ENCODE assay signal across 17 cellular contexts in the genomic region with DNA sequence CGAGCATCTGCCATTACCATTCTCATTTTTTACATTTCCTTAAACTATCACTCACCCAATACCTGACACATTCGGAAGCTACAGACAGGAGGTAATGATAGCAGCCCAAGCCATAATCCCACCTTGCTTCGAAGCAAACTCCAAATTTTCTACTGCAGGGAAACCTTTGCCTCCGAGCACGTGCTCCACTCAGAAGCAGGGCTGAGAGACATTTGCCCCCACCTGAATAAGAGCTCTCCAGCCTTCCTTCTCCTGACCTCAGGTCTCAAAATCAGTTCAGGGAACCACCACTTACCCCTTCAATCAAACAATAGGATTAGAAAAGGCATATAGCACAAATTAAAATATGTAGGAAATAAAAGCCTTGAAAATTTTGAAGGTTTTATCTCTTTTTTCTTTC. TPM values are rescaled to one million over a fixed set of nuclear protein-coding genes. Genes with fewer than 3 reads are reported as not detected.
A peak's percentile ranks its signal among the peaks of the same experiment; 100 is the strongest.
DNase-seq lines count a peak whose midpoint lies in the region; ATAC-seq and TF ChIP-seq lines count a peak whose summit lies in the region.
"Had no signal": no experiment of that assay in that cellular context is flagged by ENCODE, and none has a peak within 500 bp of the region (broad histone marks: within the 10 kb centered on the region; RNA-seq: fewer than 3 reads in every experiment).

No MANE protein-coding gene starts in this region.

- H3K4me3 ChIP-seq in GM23338 (peak overlapping the region; percentile 49), HUES64 (ENCODE audit: low read length) (peak overlapping the region; percentile 31; the same call in 1 of the 2 replicates), endodermal cell (ENCODE audit: low read length) (peak overlapping the region; percentile 66)
- H3K4me3 ChIP-seq: K562 had no signal

- no peaks in the 10 kb centered on the region for H3K79me2 ChIP-seq in GM23338 (replicated peaks; ENCODE audit: insufficient read depth)

- H3K4me1 ChIP-seq in GM23338 (ENCODE audit: insufficient read depth), result peaks cover 35% of the 10 kb centered on the region
- peaks cover 42% of the 10 kb centered on the region for H3K4me1 ChIP-seq in HUES64 (ENCODE audit: insufficient read depth, low read length)
- H3K4me1 ChIP-seq in endodermal cell (ENCODE audit: control insufficient read depth, insufficient read depth, low read length), result no peaks in the 10 kb centered on the region

- no peaks in the 10 kb centered on the region for H3K9me2 ChIP-seq in GM23338 (ENCODE audit: insufficient read depth)

- H3K36me3 ChIP-seq in GM23338 (ENCODE audit: insufficient read depth) (no peaks in the 10 kb centered on the region), HUES64 (ENCODE audit: insufficient read depth, low read length) (no peaks in the 10 kb centered on the region), endodermal cell (ENCODE audit: control insufficient read depth, insufficient read depth, low read length) (no peaks in the 10 kb centered on the region)

- peaks cover 2% of the 10 kb centered on the region; the same call in 1 of the 2 replicates for H3F3A ChIP-seq in GM23338 (replicated peaks; ENCODE audit: low read depth)

- H3K27me3 ChIP-seq in GM23338 (ENCODE audit: insufficient read depth) (peaks cover 67% of the 10 kb centered on the region), HUES64 (ENCODE audit: insufficient read depth, low read length) (peaks cover 57% of the 10 kb centered on the region), endodermal cell (ENCODE audit: control insufficient read depth, insufficient read depth, low read length, poor library complexity, severe bottlenecking) (peaks cover 37% of the 10 kb centered on the region)

- H3K9me3 Mint-ChIP-seq in GM23338, result 0 out of 3 replicates have a peak, but pooled peaks cover 2% of the 10 kb centered on the region
- no peaks in the 10 kb centered on the region for H3K9me3 Mint-ChIP-seq in endodermal cell
- no peaks in the 10 kb centered on the region for H3K9me3 Mint-ChIP-seq in nephron
- H3K9me3 Mint-ChIP-seq in activated CD4-positive, alpha-beta memory T cell treated with anti-CD3 and anti-CD28 coated beads, Interleukin-2, amount 10 ng/mL, durations not matched to agents 7 days and 5 days, result no peaks in the 10 kb centered on the region
- peaks cover 0 to 2% (median 0%) of the 10 kb centered on the region in 9 donors for H3K9me3 Mint-ChIP-seq in naive thymus-derived CD8-positive, alpha-beta T cell

- H3K4me3 Mint-ChIP-seq in GM23338 (peak overlapping the region; percentile 36), endodermal cell (no peak overlapping the region), nephron (peak overlapping the region; percentile 43 to 100 (median 46))
- no peak overlapping the region for H3K4me3 Mint-ChIP-seq in activated CD4-positive, alpha-beta memory T cell treated with anti-CD3 and anti-CD28 coated beads, Interleukin-2, amount 10 ng/mL, durations not matched to agents 7 days and 5 days
- no peak overlapping the region for H3K4me3 Mint-ChIP-seq in naive thymus-derived CD8-positive, alpha-beta T cell

- whole genome bisulfite sequencing in HUES64, result 49% methylated on average over 5 of the region's 5 CpGs
- WGBS in endodermal cell (ENCODE audit: insufficient coverage in 1 of 2, insufficient read length in 1 of 2), 2 experiments, result 56% methylated on average over 5 of the region's 5 CpGs; no CpG with 5 or more reads in 1 of the 2 experiments

- peak overlapping the region; percentile 77 for H3K4me2 ChIP-seq in GM23338

- DNase-seq in GM23338 (ENCODE audit: low spot score) (peak; percentile 40), endodermal cell (no peak), NCI-H2081 (lab: John Stamatoyannopoulos, UW) (no peak)
- no peak for DNase-seq in activated CD4-positive, alpha-beta memory T cell treated with anti-CD3 and anti-CD28 coated beads, Interleukin-2, amount 10 ng/mL, durations not matched to agents 7 days and 5 days
- no peak for DNase-seq in naive thymus-derived CD8-positive, alpha-beta T cell
- DNase-seq: C1 segment of cervical spinal cord, COR-L47, HCEC 1CT, NCI-H1092, NCI-H1694 treated with DMSO at 0.1 percent for 48 hours, PC-3 had no signal

- no peak overlapping the region for H3K27ac Mint-ChIP-seq in GM23338
- H3K27ac Mint-ChIP-seq in endodermal cell, result no peak overlapping the region
- H3K27ac Mint-ChIP-seq in nephron, result peak overlapping the region in 2 of 3 experiments; percentile 4 to 34
- H3K27ac Mint-ChIP-seq in activated CD4-positive, alpha-beta memory T cell treated with anti-CD3 and anti-CD28 coated beads, Interleukin-2, amount 10 ng/mL, durations not matched to agents 7 days and 5 days, result no peak overlapping the region
- H3K27ac Mint-ChIP-seq in naive thymus-derived CD8-positive, alpha-beta T cell, result no peak overlapping the region

- TF ChIP-seq CTCF in GM23338 (conservative IDR thresholded peaks at IDR 0.05; ENCODE audit: low read depth in 2 of 2) (no peak), endodermal cell (conservative IDR thresholded peaks at IDR 0.05) (no peak), nephron (IDR thresholded peaks at IDR 0.05; ENCODE audit: unreplicated experiment in 3 of 3) (no peak)

- no peaks in the 10 kb centered on the region for H3K36me3 Mint-ChIP-seq in GM23338 (ENCODE audit: low read depth)
- no peaks in the 10 kb centered on the region for H3K36me3 Mint-ChIP-seq in endodermal cell (ENCODE audit: low read depth)
- H3K36me3 Mint-ChIP-seq in nephron (ENCODE audit: low read depth), result no peaks in the 10 kb centered on the region
- peaks cover 5% of the 10 kb centered on the region for H3K36me3 Mint-ChIP-seq in activated CD4-positive, alpha-beta memory T cell treated with anti-CD3 and anti-CD28 coated beads, Interleukin-2, amount 10 ng/mL, durations not matched to agents 7 days and 5 days (ENCODE audit: low read depth)
- H3K36me3 Mint-ChIP-seq in naive thymus-derived CD8-positive, alpha-beta T cell, result peaks cover 0 to 5% (median 0%) of the 10 kb centered on the region in 3 donors

- no peak overlapping the region for H3K9ac ChIP-seq in HUES64 (ENCODE audit: low read depth, low read length)
- no peak overlapping the region for H3K9ac ChIP-seq in endodermal cell (ENCODE audit: extremely low read depth, low read length, poor library complexity, severe bottlenecking)

- H3K27ac ChIP-seq in GM23338 (ENCODE audit: low read depth) (no peak overlapping the region), HUES64 (ENCODE audit: low read depth, low read length) (no peak overlapping the region), endodermal cell (ENCODE audit: low read depth, low read length) (no peak overlapping the region)
- H3K27ac ChIP-seq: RWPE1 had no signal

- no peaks in the 10 kb centered on the region for H3K9me3 ChIP-seq in HUES64 (ENCODE audit: insufficient read depth, low read depth, low read length)
- H3K9me3 ChIP-seq in endodermal cell (ENCODE audit: control insufficient read depth, low read length), result no peaks in the 10 kb centered on the region

- no peaks in the 10 kb centered on the region for H4K20me1 ChIP-seq in GM23338 (replicated peaks; ENCODE audit: insufficient read depth)

- peaks cover 25% of the 10 kb centered on the region for H3K4me1 Mint-ChIP-seq in GM23338
- peaks cover 21% of the 10 kb centered on the region for H3K4me1 Mint-ChIP-seq in endodermal cell
- peaks cover 19% of the 10 kb centered on the region for H3K4me1 Mint-ChIP-seq in nephron
- peaks cover 20% of the 10 kb centered on the region for H3K4me1 Mint-ChIP-seq in activated CD4-positive, alpha-beta memory T cell treated with anti-CD3 and anti-CD28 coated beads, Interleukin-2, amount 10 ng/mL, durations not matched to agents 7 days and 5 days
- H3K4me1 Mint-ChIP-seq in naive thymus-derived CD8-positive, alpha-beta T cell, result peaks cover 13 to 21% (median 18%) of the 10 kb centered on the region in 4 donors

- H3K27me3 Mint-ChIP-seq in GM23338 (ENCODE audit: insufficient read depth, low read depth, poor library complexity) (peaks cover 49% of the 10 kb centered on the region), endodermal cell (ENCODE audit: insufficient read depth) (peaks cover 66% of the 10 kb centered on the region), nephron (ENCODE audit: low read depth) (peaks cover 26% of the 10 kb centered on the region)
- H3K27me3 Mint-ChIP-seq in activated CD4-positive, alpha-beta memory T cell treated with anti-CD3 and anti-CD28 coated beads, Interleukin-2, amount 10 ng/mL, durations not matched to agents 7 days and 5 days, result peaks cover 45% of the 10 kb centered on the region
- H3K27me3 Mint-ChIP-seq in naive thymus-derived CD8-positive, alpha-beta T cell, result peaks cover 28 to 46% (median 30%) of the 10 kb centered on the region in 5 donors

- no peak overlapping the region for H2AFZ ChIP-seq in GM23338

- POLR2A ChIA-PET in activated CD4-positive, alpha-beta memory T cell treated with anti-CD3 and anti-CD28 coated beads, Interleukin-2, amount 10 ng/mL, durations not matched to agents 7 days and 5 days (lab: Charles Lee), result no interaction called here
- POLR2A ChIA-PET in naive thymus-derived CD8-positive, alpha-beta T cell (lab: Charles Lee), result no interaction called here

- no peak for ATAC-seq in GM23338
- ATAC-seq in HG02938 (IDR thresholded peaks at IDR 0.05; ENCODE audit: unreplicated experiment), result no peak
- ATAC-seq in naive thymus-derived CD8-positive, alpha-beta T cell, result no peak
- ATAC-seq: K562, PC-3 had no signal

- CTCF ChIA-PET in activated CD4-positive, alpha-beta memory T cell treated with anti-CD3 and anti-CD28 coated beads, Interleukin-2, amount 10 ng/mL, durations not matched to agents 7 days and 5 days (lab: Charles Lee), result no interaction called here

TF ChIP-seq in GM23338, 12 proteins besides CTCF, POLR2A, EP300 and RAD21 (continues in another document):
- no peak for TF ChIP-seq NANOG (IDR thresholded peaks at IDR 0.05; ENCODE audit: borderline replicate concordance)

RNA-seq across cellular contexts. Expression of a gene that starts 2.3 kb away (rescaled TPM):
- 0.39 and 0.45 TPM in 2 replicates for total RNA-seq in GM23338 (2014; rRNA removed; shearing (Covaris generic))
- 0.17 and 0.57 TPM in 2 replicates for polyA plus RNA-seq in GM23338 (2016; fragmentation: Nextera tagmentation; extraction: Ambion mirVana)
- 4.6 TPM for polyA plus RNA-seq in HUES64 (2013, experiment 1 of 2)
- 6.7 TPM for polyA plus RNA-seq in HUES64 (2013, experiment 2 of 2)
- total RNA-seq in endodermal cell, result 1 to 10 TPM in 1 of 2 donors, under 1 TPM in 1; 0.81 to 1.2 TPM
- polyA plus RNA-seq in endodermal cell (2013, experiment 1 of 2), result 60.1 TPM
- polyA plus RNA-seq in endodermal cell (2013, experiment 2 of 2), result 56.3 TPM
- not detected for total RNA-seq in activated CD4-positive, alpha-beta memory T cell treated with anti-CD3 and anti-CD28 coated beads, Interleukin-2, amount 10 ng/mL, durations not matched to agents 7 days and 5 days
- not detected for total RNA-seq in naive thymus-derived CD8-positive, alpha-beta T cell
- not detected for polyA plus RNA-seq in naive thymus-derived CD8-positive, alpha-beta T cell
- total RNA-seq: G401, PC-3 had no signal

Comparison
In these comparisons a context has a peak if more than half of its experiments do, and no peak if none do; other contexts are left out.
1. H3K27ac Mint-ChIP-seq: peak in nephron (2 of 3); none in GM23338 (single experiment), endodermal cell (single experiment), activated CD4-positive, alpha-beta memory T cell treated with anti-CD3 and anti-CD28 coated beads, Interleukin-2, amount 10 ng/mL, durations not matched to agents 7 days and 5 days (single experiment) and naive thymus-derived CD8-positive, alpha-beta T cell (0 of 10).
2. H3K4me3 Mint-ChIP-seq: peak in GM23338 (single experiment) and nephron (3 of 3); none in endodermal cell (single experiment), activated CD4-positive, alpha-beta memory T cell treated with anti-CD3 and anti-CD28 coated beads, Interleukin-2, amount 10 ng/mL, durations not matched to agents 7 days and 5 days (single experiment) and naive thymus-derived CD8-positive, alpha-beta T cell (0 of 10).
3. Peak in every context shown above with its lines, with median percentiles within 50 percentile points of each other: H3K4me3 ChIP-seq.